ENCODE assay signal across 1 cellular context in the genomic region with DNA sequence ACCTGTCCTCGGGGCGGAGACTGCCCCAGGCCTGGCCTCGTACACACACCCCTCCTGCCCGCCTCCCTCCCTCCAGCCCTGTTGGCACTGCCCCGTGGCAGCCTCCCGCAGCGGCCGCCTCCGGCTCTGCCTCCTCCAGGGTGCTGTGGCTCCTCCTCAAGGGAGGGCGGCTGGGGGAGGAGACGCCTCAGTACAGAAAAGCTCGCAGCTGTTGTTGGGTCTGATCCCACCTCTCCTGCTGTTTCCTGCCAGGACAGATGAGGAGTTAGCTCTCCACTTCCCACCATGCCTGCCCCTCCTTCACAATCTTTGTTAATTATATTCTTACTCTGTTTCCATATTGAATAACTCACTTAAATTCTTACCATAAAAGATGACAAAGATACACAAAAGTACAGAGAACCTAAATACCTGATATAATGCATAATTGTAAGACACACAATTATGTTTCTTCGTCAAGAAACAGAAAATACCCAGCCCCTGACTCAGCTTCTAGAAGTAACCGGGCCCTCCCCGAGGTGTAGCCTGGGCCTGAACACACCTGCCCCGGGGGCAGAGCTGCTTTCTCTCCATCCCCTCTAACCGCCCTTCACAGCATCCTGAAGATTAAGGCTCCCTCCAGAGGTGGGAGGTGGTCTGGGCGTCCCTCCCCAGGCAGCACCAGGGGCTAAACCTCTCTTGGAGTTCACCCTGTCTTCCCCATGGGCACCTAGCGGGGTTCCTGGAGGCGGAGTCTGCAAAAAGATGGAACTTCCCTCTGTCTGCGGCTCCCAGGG.
TF ChIP-seq lines count a peak whose summit lies in the region.

No MANE protein-coding gene starts in this region.

TF ChIP-seq in SK-N-SH, 30 proteins besides CTCF, POLR2A, EP300 and RAD21 (continued from another document):
- TF ChIP-seq REST (IDR thresholded peaks at IDR 0.05; ENCODE audit: low read depth, low read length) (no peak), FOXJ3 (CRISPR knock-in tag; IDR thresholded peaks at IDR 0.05) (no peak), RFX5 (IDR thresholded peaks at IDR 0.05; ENCODE audit: low read length) (no peak), NRF1 (IDR thresholded peaks at IDR 0.05; ENCODE audit: low read depth, low read length) (no peak), FOSL2 (IDR thresholded peaks at IDR 0.05; ENCODE audit: borderline replicate concordance, low read depth) (no peak)
- TF ChIP-seq, protein P1, sequence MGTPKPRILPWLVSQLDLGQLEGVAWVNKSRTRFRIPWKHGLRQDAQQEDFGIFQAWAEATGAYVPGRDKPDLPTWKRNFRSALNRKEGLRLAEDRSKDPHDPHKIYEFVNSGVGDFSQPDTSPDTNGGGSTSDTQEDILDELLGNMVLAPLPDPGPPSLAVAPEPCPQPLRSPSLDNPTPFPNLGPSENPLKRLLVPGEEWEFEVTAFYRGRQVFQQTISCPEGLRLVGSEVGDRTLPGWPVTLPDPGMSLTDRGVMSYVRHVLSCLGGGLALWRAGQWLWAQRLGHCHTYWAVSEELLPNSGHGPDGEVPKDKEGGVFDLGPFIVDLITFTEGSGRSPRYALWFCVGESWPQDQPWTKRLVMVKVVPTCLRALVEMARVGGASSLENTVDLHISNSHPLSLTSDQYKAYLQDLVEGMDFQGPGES (IDR thresholded peaks at IDR 0.05; ENCODE audit: low read depth, low read length): no peak
